In the genomic region with DNA sequence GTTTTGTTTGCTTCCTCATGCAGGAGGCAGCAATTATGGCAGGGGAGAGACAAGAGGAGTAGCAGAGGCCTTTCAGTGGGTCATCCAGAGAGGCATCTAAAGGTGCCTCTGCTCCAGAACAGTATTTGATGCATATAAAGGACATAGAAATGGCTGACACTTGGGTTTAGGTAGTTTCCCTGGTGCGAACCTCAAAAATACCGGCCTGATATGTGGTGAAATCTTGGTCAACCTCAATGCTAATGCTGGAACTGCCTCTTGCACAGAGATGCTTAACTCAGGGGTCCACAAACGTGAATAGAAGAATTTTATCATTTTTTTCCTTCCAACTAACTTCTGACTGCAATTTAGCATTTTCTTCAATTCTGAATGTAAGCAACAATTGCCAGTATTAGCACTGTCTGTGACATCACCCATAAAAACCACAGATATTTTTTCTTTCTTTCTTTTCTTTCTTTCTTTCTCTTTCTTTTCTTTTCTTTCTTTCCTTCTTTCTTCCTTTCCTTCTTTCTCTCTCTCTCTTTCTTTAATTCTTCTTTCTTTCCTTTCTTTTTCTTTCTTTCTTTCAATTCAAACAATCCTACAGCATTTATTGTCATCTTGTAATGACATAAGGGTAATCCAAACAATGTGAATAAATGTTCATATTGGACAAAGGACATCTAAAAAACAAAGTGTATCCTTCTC, we compare ENCODE assay signal across 10 cellular contexts.
DNase-seq lines count a peak whose midpoint lies in the region; ATAC-seq, FAIRE-seq and TF ChIP-seq lines count a peak whose summit lies in the region.
"Had no signal": no experiment of that assay in that cellular context is flagged by ENCODE, and none has a peak within 500 bp of the region (broad histone marks: within the 10 kb centered on the region; RNA-seq: fewer than 3 reads in every experiment).

No MANE protein-coding gene starts in this region.

- no peak for TF ChIP-seq POLR2A in endothelial cell of umbilical vein (IDR thresholded peaks at IDR 0.05; ENCODE audit: low read depth, low read length)

- ATAC-seq in GM18909 (IDR thresholded peaks at IDR 0.05; ENCODE audit: poor library complexity, unreplicated experiment): peak; percentile 59
- peak; percentile 28 for ATAC-seq in HG03045 (IDR thresholded peaks at IDR 0.05; ENCODE audit: unreplicated experiment)
- ATAC-seq in mucosa of descending colon: no peak

- no peaks in the 10 kb centered on the region for H3K9me1 ChIP-seq in endothelial cell of umbilical vein (replicated peaks; ENCODE audit: control insufficient read depth, extremely low read depth, insufficient read depth, low read length)

- H3K9me3 ChIP-seq in endothelial cell of umbilical vein (replicated peaks; ENCODE audit: control insufficient read depth, insufficient read depth, low read length): no peaks in the 10 kb centered on the region
- no peaks in the 10 kb centered on the region for H3K9me3 ChIP-seq in mucosa of descending colon

- H3K27me3 Mint-ChIP-seq in Calu3 (ENCODE audit: unreplicated experiment): no peaks in the 10 kb centered on the region

- BruUV-seq in Calu3 (replicated peaks; lab: Mats Ljungman, UMichigan) (no TSS peak), endothelial cell of umbilical vein (replicated peaks; lab: Mats Ljungman, UMichigan) (no TSS peak)

- H3K9me3 Mint-ChIP-seq in Calu3 (ENCODE audit: low read depth, unreplicated experiment): no peaks in the 10 kb centered on the region

- peaks cover 17% of the 10 kb centered on the region for H3K4me1 ChIP-seq in endothelial cell of umbilical vein (ENCODE audit: control insufficient read depth, extremely low read depth, insufficient read depth, low read length)
- no peaks in the 10 kb centered on the region for H3K4me1 ChIP-seq in mucosa of descending colon (ENCODE audit: low read depth)

- H2AFZ ChIP-seq in endothelial cell of umbilical vein (ENCODE audit: low read depth, low read length): peak overlapping the region; percentile 46

- H3K4me3 ChIP-seq in endothelial cell of umbilical vein (replicated peaks in 1 of 3; ENCODE audit: insufficient read depth in 1 of 3, low read depth in 1 of 3, low read length in 3 of 3): no peak overlapping the region
- no peak overlapping the region for H3K4me3 ChIP-seq in mucosa of descending colon

- H3K9ac ChIP-seq in endothelial cell of umbilical vein (replicated peaks; ENCODE audit: extremely low read depth, insufficient read depth, low read length): peak overlapping the region; percentile 11

- no peak overlapping the region for H3K4me3 Mint-ChIP-seq in Calu3 (ENCODE audit: low read depth, unreplicated experiment)

- H3K79me2 ChIP-seq in endothelial cell of umbilical vein (ENCODE audit: control insufficient read depth, insufficient read depth, low read length): no peaks in the 10 kb centered on the region

- CTCF ChIA-PET in Calu3 (lab: Charles Lee) (no interaction called here), endothelial cell of umbilical vein (lab: Charles Lee) (interaction anchor here (1.8 kb wide), 1 partner anchor 11 kb away, joined by 8 read pairs; no protein-coding TSS in a partner anchor)

- no peak for FAIRE-seq in endothelial cell of umbilical vein (lab: Jason Lieb, UNC)

- POLR2A ChIA-PET in endothelial cell of umbilical vein (lab: Charles Lee): no interaction called here

- dilution Hi-C loops in endothelial cell of umbilical vein (cut with MboI; ENCODE audit: extremely low pct_ligation_motif_present, low sequenced_read_pairs): no loop called here

- no peak for TF ChIP-seq CTCF in Calu3 (IDR thresholded peaks at IDR 0.05; ENCODE audit: unreplicated experiment)
- TF ChIP-seq CTCF in endothelial cell of umbilical vein (IDR thresholded peaks at IDR 0.05; ENCODE audit: extremely low read depth in 1 of 2, insufficient read depth in 1 of 2, low read depth in 1 of 2, low read length in 2 of 2): no peak
- no peak for TF ChIP-seq CTCF in mucosa of descending colon (IDR thresholded peaks at IDR 0.05)

- DNase-seq in Calu3: no peak
- DNase-seq in endothelial cell of umbilical vein (ENCODE audit: low read depth, low spot score): no peak
- DNase-seq in NCI-H524 treated with DMSO at 0.1 percent for 48 hours (lab: John Stamatoyannopoulos, UW): no peak
- no peak for DNase-seq in central memory CD4-positive, alpha-beta T cell
- DNase-seq in mucosa of descending colon: no peak
- DNase-seq in hypothalamus (lab: John Stamatoyannopoulos, UW): no peak
- DNase-seq: activated gamma-delta T cell treated with Interleukin-2 at 50 U/mL for 16 hours, COR-L47 had no signal

- intact Hi-C loops in Calu3 (cut with micrococcal nuclease; ENCODE audit: unreplicated experiment): loop anchor here (5.0 kb wide), 1 partner anchor 455 kb away; no protein-coding TSS in a partner anchor
- intact Hi-C loops in endothelial cell of umbilical vein (cut with micrococcal nuclease): no loop called here
- intact Hi-C loops in mucosa of descending colon (cut with DNase I, micrococcal nuclease): no loop called here

- H3K36me3 ChIP-seq in endothelial cell of umbilical vein (ENCODE audit: control insufficient read depth in 2 of 2, extremely low read depth in 1 of 2, insufficient read depth in 2 of 2, low read length in 2 of 2) (no peaks in the 10 kb centered on the region), mucosa of descending colon (ENCODE audit: low read depth) (no peaks in the 10 kb centered on the region)

- no peaks in the 10 kb centered on the region for H4K20me1 ChIP-seq in endothelial cell of umbilical vein (replicated peaks; ENCODE audit: control insufficient read depth, extremely low read depth, insufficient read depth, low read length)

- peak overlapping the region; percentile 4 for H3K4me2 ChIP-seq in endothelial cell of umbilical vein (ENCODE audit: insufficient read depth, low read length)

- H3K27me3 ChIP-seq in endothelial cell of umbilical vein (ENCODE audit: control insufficient read depth in 2 of 2, insufficient read depth in 2 of 2, low read length in 2 of 2): no peaks in the 10 kb centered on the region

- H3K27ac Mint-ChIP-seq in Calu3 (ENCODE audit: unreplicated experiment): peak overlapping the region; percentile 12

- no peaks in the 10 kb centered on the region for H3K36me3 Mint-ChIP-seq in Calu3 (ENCODE audit: insufficient read depth, unreplicated experiment)

- peaks cover 20% of the 10 kb centered on the region for H3K4me1 Mint-ChIP-seq in Calu3 (ENCODE audit: low read depth, unreplicated experiment)

- peak overlapping the region; percentile 59 for H3K27ac ChIP-seq in endothelial cell of umbilical vein (ENCODE audit: insufficient read depth, low read depth, low read length)

TF ChIP-seq in endothelial cell of umbilical vein, 7 proteins besides CTCF, POLR2A, EP300 and RAD21:
- TF ChIP-seq EZH2 (IDR thresholded peaks at IDR 0.05; ENCODE audit: borderline replicate concordance, low read depth, low read length, severe bottlenecking) (no peak), FOS (IDR thresholded peaks at IDR 0.05; ENCODE audit: borderline replicate concordance, insufficient read depth, low read length) (no peak), GATA2 (IDR thresholded peaks at IDR 0.05; ENCODE audit: insufficient read depth, insufficient read length, low read depth, low read length) (no peak), POLR2AphosphoS5 (IDR thresholded peaks at IDR 0.05; ENCODE audit: insufficient read depth, low read depth, low read length) (no peak), JUN (IDR thresholded peaks at IDR 0.05; ENCODE audit: borderline replicate concordance, insufficient read depth, insufficient read length, low read depth) (no peak), MYC (IDR thresholded peaks at IDR 0.05; ENCODE audit: low read depth, low read length) (no peak)
- TF ChIP-seq, protein P1, sequence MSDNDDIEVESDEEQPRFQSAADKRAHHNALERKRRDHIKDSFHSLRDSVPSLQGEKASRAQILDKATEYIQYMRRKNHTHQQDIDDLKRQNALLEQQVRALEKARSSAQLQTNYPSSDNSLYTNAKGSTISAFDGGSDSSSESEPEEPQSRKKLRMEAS (IDR thresholded peaks at IDR 0.05; ENCODE audit: insufficient read depth, insufficient read length): no peak
TF ChIP-seq in endothelial cell of umbilical vein: peak in this region for 0.
